In the genomic region with DNA sequence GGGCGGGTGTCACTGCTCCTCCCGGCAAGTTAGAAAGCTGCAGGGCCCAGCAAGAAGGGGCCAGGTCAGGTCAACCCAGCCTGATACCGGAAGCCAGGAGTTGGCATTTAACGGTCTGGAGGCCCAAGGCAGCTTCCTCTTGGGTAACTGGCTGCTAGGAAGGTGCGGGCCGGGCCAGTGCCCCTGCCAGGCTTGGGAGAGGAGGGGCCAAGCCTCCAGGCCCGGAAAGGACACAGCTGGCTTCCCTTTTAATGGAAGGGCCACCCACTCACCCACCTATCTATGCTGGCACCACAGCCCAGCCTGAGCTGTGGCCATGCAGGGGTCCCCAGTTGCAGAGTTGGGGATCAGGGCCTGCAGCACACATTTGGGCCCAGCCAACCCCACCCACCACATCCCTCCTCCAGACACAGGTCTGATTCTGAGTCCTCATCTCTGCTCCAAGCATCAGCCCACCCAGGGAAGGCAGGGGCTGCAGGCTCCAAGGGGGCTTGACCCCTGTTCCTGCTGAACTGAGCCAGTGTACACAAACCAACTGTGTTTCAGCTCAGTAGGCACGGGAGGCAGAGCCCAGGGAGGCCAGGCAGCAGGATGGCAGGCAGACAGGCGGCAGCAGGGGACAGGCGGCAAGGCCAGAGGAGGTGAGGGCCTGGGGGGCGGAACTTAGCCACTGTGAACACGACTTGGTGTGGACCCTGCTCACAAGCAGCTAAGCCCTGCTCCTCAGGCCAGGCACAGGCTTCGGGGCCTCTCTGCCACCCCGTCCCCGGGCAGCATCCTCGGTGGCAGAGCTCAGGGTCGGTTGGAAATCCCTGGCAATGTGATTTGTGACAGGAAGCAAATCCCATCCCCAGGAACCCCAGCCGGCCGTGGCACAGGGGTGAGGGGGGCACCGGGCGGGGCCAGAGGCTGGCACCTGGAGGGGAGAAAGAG, we compare ENCODE assay signal across 8 cellular contexts. TPM values are rescaled to one million over a fixed set of nuclear protein-coding genes. Genes with fewer than 3 reads are reported as not detected.
DNase-seq lines count a peak whose midpoint lies in the region; ATAC-seq and TF ChIP-seq lines count a peak whose summit lies in the region.

No MANE protein-coding gene starts in this region.

- H3K4me1 Mint-ChIP-seq in activated B cell treated with CpG ODN at 0.5 μM for 24 hours = peaks cover 67% of the 10 kb centered on the region

- H3K4me3 Mint-ChIP-seq in activated B cell treated with CpG ODN at 0.5 μM for 24 hours = peak overlapping the region; percentile 66

- POLR2A ChIA-PET in activated B cell treated with CpG ODN at 0.5 μM for 24 hours (lab: Charles Lee) = interaction anchor here (0.8 to 3.8 kb wide), 13 partner anchors 8 to 684 kb away, joined by 3 to 73 read pairs (median 7); a partner anchor contains a TSS

- intact Hi-C loops in activated B cell treated with CpG ODN at 0.5 μM for 24 hours (cut with micrococcal nuclease) (no loop called here), left ventricle myocardium superior (cut with micrococcal nuclease) (no loop called here)

- peak overlapping the region; percentile 89 for H3K27ac ChIP-seq in KOPT-K1 (ENCODE audit: low read depth, low read length, poor library complexity, severe bottlenecking)
- peak overlapping the region; percentile 80 for H3K27ac ChIP-seq in substantia nigra (ENCODE audit: low read depth, low read length, poor library complexity, severe bottlenecking)

- ATAC-seq in activated B cell treated with CpG ODN at 0.5 μM for 24 hours (ENCODE audit: low read depth) (no peak), left ventricle myocardium superior (no peak), HG03095 (IDR thresholded peaks at IDR 0.05; ENCODE audit: unreplicated experiment) (no peak), HG03280 (IDR thresholded peaks at IDR 0.05; ENCODE audit: unreplicated experiment) (no peak)

- DNase-seq in activated B cell treated with CpG ODN at 0.5 μM for 24 hours (no peak), left ventricle myocardium superior (peak; percentile 67), substantia nigra (lab: John Stamatoyannopoulos, UW) (peak in 6 of 49 donors; percentile 16 to 42 (median 32)), activated gamma-delta T cell (lab: John Stamatoyannopoulos, UW) (no peak), glomerular visceral epithelial cell (ENCODE audit: extremely low spot score) (no peak)

- TF ChIP-seq CTCF in activated B cell treated with CpG ODN at 0.5 μM for 24 hours (IDR thresholded peaks at IDR 0.05) = no peak

- no peaks in the 10 kb centered on the region for H3K9me3 ChIP-seq in KOPT-K1 (ENCODE audit: insufficient read depth, low read length, poor library complexity, severe bottlenecking)

- H3K27me3 Mint-ChIP-seq in activated B cell treated with CpG ODN at 0.5 μM for 24 hours = no peaks in the 10 kb centered on the region

- peaks cover 12% of the 10 kb centered on the region for H3K36me3 Mint-ChIP-seq in activated B cell treated with CpG ODN at 0.5 μM for 24 hours (ENCODE audit: low read depth)

- peak overlapping the region; percentile 96 for H3K27ac Mint-ChIP-seq in activated B cell treated with CpG ODN at 0.5 μM for 24 hours

- CTCF ChIA-PET in activated B cell treated with CpG ODN at 0.5 μM for 24 hours (lab: Charles Lee) = interaction anchor here (0.7 to 4.0 kb wide), 8 partner anchors 11 to 207 kb away, joined by 3 to 18 read pairs (median 4); no protein-coding TSS in a partner anchor

- no peaks in the 10 kb centered on the region for H3K9me3 Mint-ChIP-seq in activated B cell treated with CpG ODN at 0.5 μM for 24 hours

- H3K36me3 ChIP-seq in KOPT-K1 (ENCODE audit: insufficient read depth, low read length) = no peaks in the 10 kb centered on the region

RNA-seq across cellular contexts. Expression of a gene that starts 40.8 kb away (rescaled TPM):
- 8.5 and 11.2 TPM in 2 replicates for total RNA-seq in activated B cell treated with CpG ODN at 0.5 μM for 24 hours
- 2.3 TPM for total RNA-seq in left ventricle myocardium superior

RNA-seq across cellular contexts. Expression of a gene that starts 40.9 kb away (rescaled TPM):
- not detected in 2 replicates for total RNA-seq in activated B cell treated with CpG ODN at 0.5 μM for 24 hours
- total RNA-seq in left ventricle myocardium superior = 0.69 TPM
